ENCODE assay signal across 24 cellular contexts in the genomic region with DNA sequence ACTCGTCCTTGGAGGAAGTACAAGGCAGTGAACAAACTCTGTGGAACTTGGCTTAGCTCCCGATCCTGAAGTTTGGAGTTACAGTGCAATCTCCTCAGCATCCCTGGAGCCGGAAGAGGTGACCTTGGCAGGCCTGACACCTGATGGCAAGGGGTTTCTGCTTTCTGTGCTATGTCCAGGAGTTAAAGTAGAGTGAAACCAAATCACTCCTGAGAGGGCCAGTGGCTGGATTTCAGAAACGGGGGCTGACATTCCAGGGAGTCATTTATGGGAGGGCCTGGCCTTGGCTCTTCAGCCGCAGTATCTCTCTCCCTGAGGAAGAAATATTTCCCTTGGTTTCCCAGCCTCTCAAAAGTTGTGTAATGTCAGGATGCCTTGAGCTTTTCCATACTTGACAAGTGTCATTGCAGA. TPM values are rescaled to one million over a fixed set of nuclear protein-coding genes. Genes with fewer than 3 reads are reported as not detected.
A peak's percentile ranks its signal among the peaks of the same experiment; 100 is the strongest.
DNase-seq lines count a peak whose midpoint lies in the region; ATAC-seq, FAIRE-seq and TF ChIP-seq lines count a peak whose summit lies in the region.
"Had no signal": no experiment of that assay in that cellular context is flagged by ENCODE, and none has a peak within 500 bp of the region (broad histone marks: within the 10 kb centered on the region; RNA-seq: fewer than 3 reads in every experiment).

No MANE protein-coding gene starts in this region.

- H3K9me3 Mint-ChIP-seq in activated CD4-positive, alpha-beta T cell treated with anti-CD3 and anti-CD28 coated beads, Interleukin-2, amount 10 ng/mL, durations not matched to agents 24 days and 14 days, result no peaks in the 10 kb centered on the region
- no peaks in the 10 kb centered on the region for H3K9me3 Mint-ChIP-seq in nephron progenitor cell

- TF ChIP-seq POLR2A in suprapubic skin (IDR thresholded peaks at IDR 0.05) (no peak), esophagus muscularis mucosa (IDR thresholded peaks at IDR 0.05; ENCODE audit: low read depth) (no peak)

- no peak overlapping the region for H3K4me3 ChIP-seq in small intestine (ENCODE audit: low read depth in 1 of 2, low read length in 2 of 2)
- H3K4me3 ChIP-seq in suprapubic skin, result no peak overlapping the region
- H3K4me3 ChIP-seq in esophagus muscularis mucosa, result no peak overlapping the region

- no peak for TF ChIP-seq CTCF in nephron progenitor cell (IDR thresholded peaks at IDR 0.05)
- TF ChIP-seq CTCF in suprapubic skin (IDR thresholded peaks at IDR 0.05), result no peak
- TF ChIP-seq CTCF in esophagus muscularis mucosa (IDR thresholded peaks at IDR 0.05), result no peak

- H3K4me1 Mint-ChIP-seq in activated CD4-positive, alpha-beta T cell treated with anti-CD3 and anti-CD28 coated beads, Interleukin-2, amount 10 ng/mL, durations not matched to agents 24 days and 14 days, result peaks cover 45% of the 10 kb centered on the region
- H3K4me1 Mint-ChIP-seq in nephron progenitor cell, result peaks cover 65% of the 10 kb centered on the region

- no peak overlapping the region for H3K27ac ChIP-seq in small intestine (ENCODE audit: low read depth in 1 of 2, low read length in 1 of 2)
- H3K27ac ChIP-seq in suprapubic skin, result no peak overlapping the region
- H3K27ac ChIP-seq in esophagus muscularis mucosa (replicated peaks in 1 of 4), result no peak overlapping the region
- H3K27ac ChIP-seq: 22Rv1, KMS-11, RWPE1 had no signal

- WGBS in small intestine, 3 donors, result 26 to 49% (median 36%) methylated on average over 5 of the region's 5 CpGs
- WGBS in suprapubic skin, result 63% methylated on average over 5 of the region's 5 CpGs
- WGBS in esophagus muscularis mucosa, result 69% methylated on average over 5 of the region's 5 CpGs

- H3K4me1 ChIP-seq in small intestine (ENCODE audit: control insufficient read depth in 2 of 2, insufficient read depth in 1 of 2, low read depth in 1 of 2, low read length in 1 of 2) (peaks cover 5% of the 10 kb centered on the region in 2 donors), suprapubic skin (peaks cover 15% of the 10 kb centered on the region), esophagus muscularis mucosa (peaks cover 15 to 23% (median 18%) of the 10 kb centered on the region in 4 donors)

- no peaks in the 10 kb centered on the region for H3K27me3 Mint-ChIP-seq in activated CD4-positive, alpha-beta T cell treated with anti-CD3 and anti-CD28 coated beads, Interleukin-2, amount 10 ng/mL, durations not matched to agents 24 days and 14 days
- H3K27me3 Mint-ChIP-seq in nephron progenitor cell (ENCODE audit: low read depth, poor library complexity), result peaks cover 28% of the 10 kb centered on the region

- H3K36me3 ChIP-seq in small intestine (ENCODE audit: control insufficient read depth in 2 of 2, insufficient read depth in 2 of 2, low read length in 2 of 2) (no peaks in the 10 kb centered on the region), suprapubic skin (no peaks in the 10 kb centered on the region), esophagus muscularis mucosa (no peaks in the 10 kb centered on the region)
- H3K36me3 ChIP-seq: BE2C had no signal

- intact Hi-C loops in activated CD4-positive, alpha-beta T cell treated with anti-CD3 and anti-CD28 coated beads, Interleukin-2, amount 10 ng/mL, durations not matched to agents 24 days and 14 days (cut with micrococcal nuclease), result no loop called here
- intact Hi-C loops in esophagus muscularis mucosa (cut with DNase I), result no loop called here

- no peak for TF ChIP-seq EP300 in suprapubic skin (IDR thresholded peaks at IDR 0.05)
- TF ChIP-seq EP300 in esophagus muscularis mucosa (IDR thresholded peaks at IDR 0.05), result no peak

- no peak overlapping the region for H3K27ac Mint-ChIP-seq in activated CD4-positive, alpha-beta T cell treated with anti-CD3 and anti-CD28 coated beads, Interleukin-2, amount 10 ng/mL, durations not matched to agents 24 days and 14 days
- H3K27ac Mint-ChIP-seq in nephron progenitor cell, result peak overlapping the region; percentile 8

- H3K27me3 ChIP-seq in small intestine (ENCODE audit: control insufficient read depth in 2 of 2, insufficient read depth in 2 of 2, low read length in 2 of 2) (no peaks in the 10 kb centered on the region), suprapubic skin (peaks cover 51% of the 10 kb centered on the region), esophagus muscularis mucosa (peaks cover 0 to 51% (median 4%) of the 10 kb centered on the region in 4 donors)
- H3K27me3 ChIP-seq: BE2C had no signal

- no peak for ATAC-seq in GM21717 (IDR thresholded peaks at IDR 0.05; ENCODE audit: unreplicated experiment)

- no peak for FAIRE-seq in small intestine (lab: Jason Lieb, UNC)
- FAIRE-seq: GM12892, GM18507, H54 had no signal

- DNase-seq in activated CD4-positive, alpha-beta T cell treated with anti-CD3 and anti-CD28 coated beads, Interleukin-2, amount 10 ng/mL, durations not matched to agents 24 days and 14 days, result peak; percentile 49
- DNase-seq in activated CD4-positive, alpha-beta T cell treated with anti-CD3 and anti-CD28 coated beads for 48 hours, result no peak
- DNase-seq in amniotic epithelial cell (ENCODE audit: low read depth) (peak; percentile 42), nephron progenitor cell (no peak), small intestine (peak; percentile 51), suprapubic skin (ENCODE audit: low spot score in 2 of 2) (no peak), esophagus muscularis mucosa (ENCODE audit: extremely low spot score) (no peak)
- DNase-seq: BE2C; Calu3; CD4-positive, alpha-beta memory T cell; DMS53; MV-4-11; NCI-H187; NCI-H2227 treated with DMSO at 0.1 percent for 48 hours; NCI-H510A treated with DMSO at 0.1 percent for 48 hours; NCI-H82; SIG-M5 had no signal

- H3K9me3 ChIP-seq in small intestine (ENCODE audit: control insufficient read depth, low read depth) (no peaks in the 10 kb centered on the region), suprapubic skin (no peaks in the 10 kb centered on the region), esophagus muscularis mucosa (no peaks in the 10 kb centered on the region)
- H3K9me3 ChIP-seq: BE2C had no signal

- H3K4me3 Mint-ChIP-seq in activated CD4-positive, alpha-beta T cell treated with anti-CD3 and anti-CD28 coated beads, Interleukin-2, amount 10 ng/mL, durations not matched to agents 24 days and 14 days, result no peak overlapping the region
- H3K4me3 Mint-ChIP-seq in nephron progenitor cell, result peak overlapping the region; percentile 33

- peaks cover 41% of the 10 kb centered on the region for H3K36me3 Mint-ChIP-seq in activated CD4-positive, alpha-beta T cell treated with anti-CD3 and anti-CD28 coated beads, Interleukin-2, amount 10 ng/mL, durations not matched to agents 24 days and 14 days (ENCODE audit: low read depth)
- no peaks in the 10 kb centered on the region for H3K36me3 Mint-ChIP-seq in nephron progenitor cell (ENCODE audit: low read depth)

RNA-seq across cellular contexts. Expression of a gene that starts 1.8 kb away (rescaled TPM):
- 117 TPM in 2 replicates for total RNA-seq in activated CD4-positive, alpha-beta T cell treated with anti-CD3 and anti-CD28 coated beads, Interleukin-2, amount 10 ng/mL, durations not matched to agents 24 days and 14 days
- polyA plus RNA-seq in small intestine, result 10 to 100 TPM; 37.8 to 75.6 (median 57.3) TPM
- total RNA-seq in suprapubic skin, result under 1 TPM; 0.08 to 0.64 (median 0.42) TPM
- total RNA-seq in esophagus muscularis mucosa, result 1 to 10 TPM; 2.2 to 4.0 (median 3.5) TPM

Comparison
In these comparisons a context has a peak if more than half of its experiments do, and no peak if none do; other contexts are left out.
1. DNase-seq: peak in activated CD4-positive, alpha-beta T cell treated with anti-CD3 and anti-CD28 coated beads, Interleukin-2, amount 10 ng/mL, durations not matched to agents 24 days and 14 days (single experiment), amniotic epithelial cell (single experiment) and small intestine (single experiment); none in activated CD4-positive, alpha-beta T cell treated with anti-CD3 and anti-CD28 coated beads for 48 hours (single experiment), nephron progenitor cell (single experiment), suprapubic skin (0 of 2) and esophagus muscularis mucosa (single experiment).
2. RNA of a gene that starts 1.8 kb away (total RNA-seq): 117 TPM in activated CD4-positive, alpha-beta T cell treated with anti-CD3 and anti-CD28 coated beads, Interleukin-2, amount 10 ng/mL, durations not matched to agents 24 days and 14 days; 2.2 to 4.0 TPM in esophagus muscularis mucosa and 0.08 to 0.64 TPM in suprapubic skin; every median in the first group is over 10 times any median in the second.